1 cellular context compared by ENCODE assay signal in the genomic region with DNA sequence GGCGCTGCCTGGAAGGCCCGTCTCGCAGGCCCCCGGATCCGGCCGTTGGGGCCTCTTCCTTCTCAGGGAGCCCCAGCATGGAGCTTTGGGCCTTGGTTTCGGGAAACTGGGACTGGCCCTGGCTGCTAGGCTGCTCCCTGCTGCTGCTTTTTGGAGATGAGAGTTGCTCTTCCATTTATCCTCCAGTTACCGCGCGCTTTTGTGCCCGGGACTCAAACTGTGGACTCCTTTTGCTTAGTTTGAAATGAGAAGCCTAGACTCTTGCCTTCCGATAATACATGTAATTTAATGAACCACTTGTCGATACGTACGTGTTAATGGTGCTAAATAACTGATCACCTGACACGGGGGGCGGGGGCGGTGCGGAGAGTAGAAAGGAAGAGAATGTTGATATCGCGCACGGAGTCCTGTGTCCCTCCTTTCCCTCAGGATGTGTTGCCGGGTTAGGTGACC.
TF ChIP-seq lines count a peak whose summit lies in the region.

No MANE protein-coding gene starts in this region.

TF ChIP-seq in H1, 55 proteins besides CTCF, POLR2A, EP300 and RAD21 (continued from another document):
- TF ChIP-seq, protein P1, sequence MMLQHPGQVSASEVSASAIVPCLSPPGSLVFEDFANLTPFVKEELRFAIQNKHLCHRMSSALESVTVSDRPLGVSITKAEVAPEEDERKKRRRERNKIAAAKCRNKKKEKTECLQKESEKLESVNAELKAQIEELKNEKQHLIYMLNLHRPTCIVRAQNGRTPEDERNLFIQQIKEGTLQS (IDR thresholded peaks at IDR 0.05; ENCODE audit: insufficient read depth, low read depth, low read length): no peak
- TF ChIP-seq SIN3A (conservative IDR thresholded peaks at IDR 0.05 in 1 of 2, IDR thresholded peaks at IDR 0.05 in 1 of 2; ENCODE audit: low read depth in 1 of 2, low read length in 2 of 2): 0 out of 4 replicates have a peak, but pooled peaks of 1 of the 2 experiments have one; percentile 2
